ENCODE assay signal across 1 cellular context in the genomic region with DNA sequence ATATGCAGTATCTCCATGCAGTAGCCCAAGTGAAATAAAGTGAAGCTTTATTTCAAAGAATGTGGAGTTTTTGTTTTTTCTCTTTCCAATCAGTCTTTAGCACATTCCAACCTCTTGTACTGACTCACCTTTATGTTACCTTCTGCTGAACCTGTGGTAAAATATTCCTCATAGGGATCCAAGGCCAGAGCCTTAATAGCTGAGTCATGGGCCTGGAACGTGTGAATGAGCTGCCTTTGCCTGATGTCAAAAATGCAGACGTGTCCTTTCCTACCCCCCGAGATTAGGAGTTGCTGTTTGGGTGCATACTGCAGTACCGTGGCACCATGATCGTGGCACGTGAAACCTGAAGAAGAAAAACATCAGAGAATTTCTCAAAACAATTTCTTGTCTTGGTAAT.
A peak's percentile ranks its signal among the peaks of the same experiment; 100 is the strongest.
TF ChIP-seq lines count a peak whose summit lies in the region.

No MANE protein-coding gene starts in this region.

TF ChIP-seq in HCT116, 20 proteins besides CTCF, POLR2A, EP300 and RAD21 (continued from another document):
- TF ChIP-seq ZBTB33 (IDR thresholded peaks at IDR 0.05; ENCODE audit: extremely low read depth, insufficient replicate concordance, low read length): no peak
- TF ChIP-seq SP1 (IDR thresholded peaks at IDR 0.05; ENCODE audit: low read depth): peak; percentile 82
- no peak for TF ChIP-seq ZNF274 (IDR thresholded peaks at IDR 0.05; ENCODE audit: low read depth, low read length)
- no peak for TF ChIP-seq ELF1 (IDR thresholded peaks at IDR 0.05; ENCODE audit: borderline replicate concordance, low read depth)
- no peak for TF ChIP-seq EZH2 (IDR thresholded peaks at IDR 0.05)
- TF ChIP-seq POLR2AphosphoS5 (IDR thresholded peaks at IDR 0.05; ENCODE audit: low read depth, low read length): peak; percentile 41; the same call in 1 of the 2 replicates
- peak; percentile 62; the same call in 1 of the 2 replicates for TF ChIP-seq CEBPB (IDR thresholded peaks at IDR 0.05; ENCODE audit: low read depth)
TF ChIP-seq in HCT116: peak in this region for 10.
